In genomic region chr7:106568002-106568679, GRCh38 we compare ENCODE assay signal across 13 cellular contexts.
DNase-seq lines count a peak whose midpoint lies in the region; ATAC-seq and TF ChIP-seq lines count a peak whose summit lies in the region.
"Had no signal": no experiment of that assay in that cellular context is flagged by ENCODE, and none has a peak within 500 bp of the region (broad histone marks: within the 10 kb centered on the region; RNA-seq: fewer than 3 reads in every experiment).

No MANE protein-coding gene starts in this region.

- peak overlapping the region; percentile 99 for H3K27ac Mint-ChIP-seq in GM23338
- H3K27ac Mint-ChIP-seq in activated naive CD8-positive, alpha-beta T cell = peak overlapping the region; percentile 81
- H3K27ac Mint-ChIP-seq: B cell, IgD-negative memory B cell had no signal

- H3K27ac ChIP-seq in 22Rv1 = peak overlapping the region; percentile 27
- peak overlapping the region; percentile 3; the same call in 1 of the 2 replicates for H3K27ac ChIP-seq in GM23338 (ENCODE audit: low read depth)
- H3K27ac ChIP-seq in iPS-20b (ENCODE audit: low read length) = no peak overlapping the region

- no peaks in the 10 kb centered on the region for H3F3A ChIP-seq in GM23338 (replicated peaks; ENCODE audit: low read depth)

- H3K4me2 ChIP-seq in GM23338 = no peak overlapping the region

- H3K9ac ChIP-seq in iPS-20b (ENCODE audit: low read depth, low read length) = peak overlapping the region; percentile 26; the same call in 1 of the 2 replicates

- ATAC-seq in GM23338 (no peak), Right ventricle myocardium inferior (no peak)

- H3K4me3 ChIP-seq in GM23338 (no peak overlapping the region), iPS-20b (ENCODE audit: low read length) (no peak overlapping the region)

- POLR2A ChIA-PET in HEK293T (lab: Yijun Ruan, JAX) = no interaction called here

- CTCF ChIA-PET in HEK293T (lab: Yijun Ruan, JAX) = interaction anchor here (2.0 kb wide), 1 partner anchor 26 kb away, joined by 4 read pairs; no protein-coding TSS in a partner anchor

- DNase-seq in GM23338 (ENCODE audit: low spot score) = no peak
- DNase-seq in activated CD8-positive, alpha-beta memory T cell treated with anti-CD3 and anti-CD28 coated beads, Interleukin-2, amount 50 U/mL, for 48 hours = no peak
- DNase-seq in HEK293T (ENCODE audit: extremely low spot score) = no peak
- DNase-seq in NOMO-1 (lab: John Stamatoyannopoulos, UW; ENCODE audit: unreplicated experiment in 2 of 2) = no peak
- no peak for DNase-seq in Right ventricle myocardium inferior (ENCODE audit: missing footprints)
- DNase-seq: activated naive CD4-positive, alpha-beta T cell treated with anti-CD3 and anti-CD28 coated beads, Interleukin-2, amount 50 U/mL, for 16 hours; central memory CD4-positive, alpha-beta T cell; stimulated activated CD4-positive, alpha-beta T cell treated with anti-CD3 and anti-CD28 coated beads, Interleukin-4, amount 100 ng/mL, for 4 hours had no signal

- H3K4me1 ChIP-seq in GM23338 (ENCODE audit: insufficient read depth) (peaks cover 5% of the 10 kb centered on the region; the same call in 1 of the 2 replicates), iPS-20b (ENCODE audit: insufficient read depth, low read length) (no peaks in the 10 kb centered on the region)

- no peaks in the 10 kb centered on the region for H3K27me3 ChIP-seq in GM23338 (ENCODE audit: insufficient read depth)
- no peaks in the 10 kb centered on the region for H3K27me3 ChIP-seq in iPS-20b (ENCODE audit: insufficient read depth, low read length)

- peaks cover 10% of the 10 kb centered on the region for H3K4me1 Mint-ChIP-seq in GM23338
- peaks cover 7% of the 10 kb centered on the region for H3K4me1 Mint-ChIP-seq in activated naive CD8-positive, alpha-beta T cell (ENCODE audit: low read depth)
- H3K4me1 Mint-ChIP-seq: B cell, IgD-negative memory B cell had no signal

- no peaks in the 10 kb centered on the region for H4K20me1 ChIP-seq in GM23338 (replicated peaks; ENCODE audit: insufficient read depth)

- H3K36me3 ChIP-seq in GM23338 (ENCODE audit: insufficient read depth) (no peaks in the 10 kb centered on the region), iPS-20b (ENCODE audit: insufficient read depth, low read depth, low read length) (no peaks in the 10 kb centered on the region)

- peaks cover 18% of the 10 kb centered on the region for H3K9me2 ChIP-seq in GM23338 (ENCODE audit: insufficient read depth)

- no peak overlapping the region for H3K4me3 Mint-ChIP-seq in GM23338
- H3K4me3 Mint-ChIP-seq in activated naive CD8-positive, alpha-beta T cell = no peak overlapping the region
- H3K4me3 Mint-ChIP-seq: B cell, IgD-negative memory B cell had no signal

- no peaks in the 10 kb centered on the region for H3K9me3 ChIP-seq in iPS-20b (ENCODE audit: insufficient read depth, low read depth, low read length)

- peaks cover 14% of the 10 kb centered on the region for H3K9me3 Mint-ChIP-seq in GM23338
- H3K9me3 Mint-ChIP-seq in activated naive CD8-positive, alpha-beta T cell (ENCODE audit: low read depth) = no peaks in the 10 kb centered on the region
- H3K9me3 Mint-ChIP-seq: IgD-negative memory B cell had no signal

- H2AFZ ChIP-seq in GM23338 = 0 out of 2 replicates have a peak overlapping the region, but pooled peaks have one; percentile 85

- peaks cover 3% of the 10 kb centered on the region for H3K27me3 Mint-ChIP-seq in GM23338 (ENCODE audit: insufficient read depth, low read depth, poor library complexity)
- peaks cover 7% of the 10 kb centered on the region for H3K27me3 Mint-ChIP-seq in activated naive CD8-positive, alpha-beta T cell

- H3K36me3 Mint-ChIP-seq in GM23338 (ENCODE audit: low read depth) = peaks cover 16% of the 10 kb centered on the region
- no peaks in the 10 kb centered on the region for H3K36me3 Mint-ChIP-seq in activated naive CD8-positive, alpha-beta T cell

- H3K79me2 ChIP-seq in GM23338 (replicated peaks; ENCODE audit: insufficient read depth) = no peaks in the 10 kb centered on the region

- intact Hi-C loops in Right ventricle myocardium inferior (cut with DNase I) = no loop called here

- TF ChIP-seq CTCF in 22Rv1 (IDR thresholded peaks at IDR 0.05) = no peak
- no peak for TF ChIP-seq CTCF in GM23338 (conservative IDR thresholded peaks at IDR 0.05; ENCODE audit: low read depth in 2 of 2)

TF ChIP-seq in GM23338, 12 proteins besides CTCF, POLR2A, EP300 and RAD21 (continues in another document):
- TF ChIP-seq NANOG (IDR thresholded peaks at IDR 0.05; ENCODE audit: borderline replicate concordance) = no peak
- no peak for TF ChIP-seq EZH2phosphoT487 (IDR thresholded peaks at IDR 0.05; ENCODE audit: unreplicated experiment)
- no peak for TF ChIP-seq JUNB (IDR thresholded peaks at IDR 0.05; ENCODE audit: unreplicated experiment)
- no peak for TF ChIP-seq STAT1 (IDR thresholded peaks at IDR 0.05; ENCODE audit: unreplicated experiment)

TF ChIP-seq in HEK293T, 16 proteins besides CTCF, POLR2A, EP300 and RAD21:
- TF ChIP-seq ELF4 (IDR thresholded peaks at IDR 0.05) (no peak), PKNOX1 (IDR thresholded peaks at IDR 0.05) (no peak), HDGF (IDR thresholded peaks at IDR 0.05; ENCODE audit: borderline replicate concordance) (no peak), NFRKB (IDR thresholded peaks at IDR 0.05) (no peak), ZNF384 (IDR thresholded peaks at IDR 0.05) (no peak), L3MBTL2 (conservative IDR thresholded peaks at IDR 0.05) (no peak), SP1 (IDR thresholded peaks at IDR 0.05) (no peak), TARDBP (IDR thresholded peaks at IDR 0.05) (no peak), SUZ12 (IDR thresholded peaks at IDR 0.05) (no peak), FOXM1 (IDR thresholded peaks at IDR 0.05; ENCODE audit: borderline replicate concordance) (no peak), ARNT (IDR thresholded peaks at IDR 0.05) (no peak), FOXA1 (IDR thresholded peaks at IDR 0.05) (no peak), LEF1 (IDR thresholded peaks at IDR 0.05; ENCODE audit: borderline replicate concordance) (no peak)
